ENCODE assay signal across 21 cellular contexts in the genomic region with DNA sequence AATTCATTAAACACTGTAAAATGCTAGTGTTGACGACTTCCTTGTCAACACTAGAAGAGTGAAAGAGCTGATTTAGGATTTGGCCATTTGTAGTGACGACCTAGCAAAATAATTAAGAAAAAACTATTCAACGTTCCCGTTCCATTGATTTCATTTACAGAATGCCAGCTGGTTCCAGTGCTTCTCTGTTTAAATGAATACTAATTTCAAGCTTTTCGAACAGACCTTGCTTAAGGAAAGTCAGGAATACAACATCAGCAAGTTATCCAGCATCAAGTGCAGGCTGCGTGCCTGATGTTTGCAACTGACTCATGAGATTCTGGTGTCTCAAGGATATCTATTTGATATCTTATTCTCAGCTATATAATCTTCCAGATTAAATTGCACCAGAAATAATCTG.
DNase-seq lines count a peak whose midpoint lies in the region; ATAC-seq, FAIRE-seq and TF ChIP-seq lines count a peak whose summit lies in the region.
"Had no signal": no experiment of that assay in that cellular context is flagged by ENCODE, and none has a peak within 500 bp of the region (broad histone marks: within the 10 kb centered on the region; RNA-seq: fewer than 3 reads in every experiment).

No MANE protein-coding gene starts in this region.

- DNase-seq in GM12891 (ENCODE audit: insufficient read length, low spot score) (no peak), esophagus muscularis mucosa (ENCODE audit: extremely low spot score) (peak; percentile 55), urothelium cell line (ENCODE audit: low spot score) (no peak), caudate nucleus (lab: John Stamatoyannopoulos, UW) (no peak), Karpas-422 (no peak)
- DNase-seq: AML-193; Caco-2; Calu3; CD4-positive, alpha-beta T cell; CD8-positive, alpha-beta T cell; DMS79 treated with DMSO at 0.1 percent for 48 hours; GF-D8 had no signal

- H3K4me3 ChIP-seq in HEK293 (ENCODE audit: low read depth, low read length): no peak overlapping the region
- no peak overlapping the region for H3K4me3 ChIP-seq in esophagus muscularis mucosa
- H3K4me3 ChIP-seq in Karpas-422 (ENCODE audit: low read length): no peak overlapping the region
- H3K4me3 ChIP-seq: A549; BLaER1 treated with 17β-estradiol and CSF1 and Interleukin-3, amounts not matched to agents 10 nM and 100 nM had no signal

- POLR2A ChIA-PET in HEK293 (lab: Yijun Ruan, JAX): no interaction called here

- H4K20me1 ChIP-seq in Karpas-422 (ENCODE audit: insufficient read depth, low read depth, low read length): no peaks in the 10 kb centered on the region
- H4K20me1 ChIP-seq: BLaER1 treated with 17β-estradiol and CSF1 and Interleukin-3, amounts not matched to agents 10 nM and 100 nM had no signal

- H3K27me3 ChIP-seq in esophagus muscularis mucosa (no peaks in the 10 kb centered on the region), Karpas-422 (ENCODE audit: low read length) (no peaks in the 10 kb centered on the region)
- H3K27me3 ChIP-seq: BLaER1 treated with 17β-estradiol and CSF1 and Interleukin-3, amounts not matched to agents 10 nM and 100 nM had no signal

- TF ChIP-seq CTCF in HEK293 (tag by site-specific recombination; IDR thresholded peaks at IDR 0.05) (no peak), esophagus muscularis mucosa (IDR thresholded peaks at IDR 0.05) (no peak)

- H3K4me2 ChIP-seq in Karpas-422 (ENCODE audit: low read depth, low read length, poor library complexity, severe bottlenecking): no peak overlapping the region
- H3K4me2 ChIP-seq: A549; BLaER1 treated with 17β-estradiol and CSF1 and Interleukin-3, amounts not matched to agents 10 nM and 100 nM had no signal

- H3K36me3 ChIP-seq in HEK293 (ENCODE audit: control insufficient read depth in 2 of 2, insufficient read depth in 1 of 2, low read length in 2 of 2) (no peaks in the 10 kb centered on the region), esophagus muscularis mucosa (no peaks in the 10 kb centered on the region), Karpas-422 (ENCODE audit: insufficient read depth, low read length) (no peaks in the 10 kb centered on the region)
- H3K36me3 ChIP-seq: BLaER1 treated with 17β-estradiol and CSF1 and Interleukin-3, amounts not matched to agents 10 nM and 100 nM had no signal

- FAIRE-seq in GM12891 (lab: Jason Lieb, UNC): peak; percentile 16
- FAIRE-seq in urothelium cell line (lab: Jason Lieb, UNC): peak; percentile 46
- FAIRE-seq: A549, G401.6, GM12892, GM18507 had no signal

- H3K4me1 ChIP-seq in HEK293 (ENCODE audit: control insufficient read depth, insufficient read depth, low read length) (no peaks in the 10 kb centered on the region), esophagus muscularis mucosa (peaks cover 0 to 14% (median 5%) of the 10 kb centered on the region in 4 donors), Karpas-422 (ENCODE audit: low read length) (no peaks in the 10 kb centered on the region)
- H3K4me1 ChIP-seq: BLaER1 treated with 17β-estradiol and CSF1 and Interleukin-3, amounts not matched to agents 10 nM and 100 nM; Caco-2 had no signal

- TF ChIP-seq EP300 in esophagus muscularis mucosa (IDR thresholded peaks at IDR 0.05): no peak

- intact Hi-C loops in esophagus muscularis mucosa (cut with DNase I): no loop called here

- WGBS in esophagus muscularis mucosa: 83% methylated on average over 6 of the region's 6 CpGs

- CTCF ChIA-PET in HEK293 (lab: Yijun Ruan, JAX): interaction anchor here (0.6 kb wide), 1 partner anchor 18 kb away, joined by 3 read pairs; no protein-coding TSS in a partner anchor

- ATAC-seq in GM18868 (IDR thresholded peaks at IDR 0.05; ENCODE audit: unreplicated experiment): no peak
- ATAC-seq: A549; CD8-positive, alpha-beta T cell had no signal

- H2AFZ ChIP-seq in Karpas-422 (ENCODE audit: low read length): no peak overlapping the region

- H3K27ac ChIP-seq in HEK293 (ENCODE audit: extremely low read depth, low read depth, low read length): no peak overlapping the region
- H3K27ac ChIP-seq in esophagus muscularis mucosa (replicated peaks in 1 of 4): no peak overlapping the region
- no peak overlapping the region for H3K27ac ChIP-seq in caudate nucleus (ENCODE audit: low read depth, low read length)
- no peak overlapping the region for H3K27ac ChIP-seq in Karpas-422 (ENCODE audit: low read length)
- H3K27ac ChIP-seq: 22Rv1; A549; BLaER1 treated with 17β-estradiol and CSF1 and Interleukin-3, amounts not matched to agents 10 nM and 100 nM; C4-2B had no signal

- TF ChIP-seq POLR2A in GM12891 (IDR thresholded peaks at IDR 0.05; ENCODE audit: low read depth, low read length) (no peak), esophagus muscularis mucosa (IDR thresholded peaks at IDR 0.05; ENCODE audit: low read depth) (no peak)

- no peaks in the 10 kb centered on the region for H3K79me2 ChIP-seq in Karpas-422 (ENCODE audit: low read length)

- H3K9ac ChIP-seq in Karpas-422 (ENCODE audit: low read length): no peak overlapping the region
- H3K9ac ChIP-seq: BLaER1 treated with 17β-estradiol and CSF1 and Interleukin-3, amounts not matched to agents 10 nM and 100 nM had no signal

- H3K9me3 ChIP-seq in HEK293 (ENCODE audit: control insufficient read depth, insufficient read depth, low read depth, low read length): no peaks in the 10 kb centered on the region
- H3K9me3 ChIP-seq in esophagus muscularis mucosa: no peaks in the 10 kb centered on the region
- H3K9me3 ChIP-seq in Karpas-422 (ENCODE audit: low read length): no peaks in the 10 kb centered on the region
- H3K9me3 ChIP-seq: A549 had no signal

- no peaks in the 10 kb centered on the region for H3K9me2 ChIP-seq in Karpas-422 (replicated peaks; ENCODE audit: insufficient read depth, low read length)

TF ChIP-seq in GM12891, 5 proteins besides CTCF, POLR2A, EP300 and RAD21:
- TF ChIP-seq TAF1 (IDR thresholded peaks at IDR 0.05; ENCODE audit: low read depth, low read length) (no peak), POLR2AphosphoS5 (IDR thresholded peaks at IDR 0.05; ENCODE audit: low read depth, low read length) (no peak)
TF ChIP-seq in GM12891: peak in this region for 0.

TF ChIP-seq in HEK293, 187 proteins besides CTCF, POLR2A, EP300 and RAD21:
- no peak for TF ChIP-seq ZNF132 (tag by site-specific recombination; IDR thresholded peaks at IDR 0.05; ENCODE audit: borderline replicate concordance)
- peak; percentile 67 for TF ChIP-seq ZNF664 (tag by site-specific recombination; IDR thresholded peaks at IDR 0.05)
- TF ChIP-seq ZNF37A (tag by site-specific recombination; IDR thresholded peaks at IDR 0.05): no peak
TF ChIP-seq in HEK293: peak in this region for 1.
